1 cellular context compared by ENCODE assay signal in genomic region chr10:104650072-104650471, GRCh38.
TF ChIP-seq lines count a peak whose summit lies in the region.

No MANE protein-coding gene starts in this region.

TF ChIP-seq in HCT116, 20 proteins besides CTCF, POLR2A, EP300 and RAD21 (continued from another document):
- no peak for TF ChIP-seq ZBTB33 (IDR thresholded peaks at IDR 0.05; ENCODE audit: extremely low read depth, insufficient replicate concordance, low read length)
- TF ChIP-seq ZNF274 (IDR thresholded peaks at IDR 0.05; ENCODE audit: low read depth, low read length) = no peak
- no peak for TF ChIP-seq EZH2phosphoT487 (IDR thresholded peaks at IDR 0.05; ENCODE audit: borderline replicate concordance)
- TF ChIP-seq, protein P1, sequence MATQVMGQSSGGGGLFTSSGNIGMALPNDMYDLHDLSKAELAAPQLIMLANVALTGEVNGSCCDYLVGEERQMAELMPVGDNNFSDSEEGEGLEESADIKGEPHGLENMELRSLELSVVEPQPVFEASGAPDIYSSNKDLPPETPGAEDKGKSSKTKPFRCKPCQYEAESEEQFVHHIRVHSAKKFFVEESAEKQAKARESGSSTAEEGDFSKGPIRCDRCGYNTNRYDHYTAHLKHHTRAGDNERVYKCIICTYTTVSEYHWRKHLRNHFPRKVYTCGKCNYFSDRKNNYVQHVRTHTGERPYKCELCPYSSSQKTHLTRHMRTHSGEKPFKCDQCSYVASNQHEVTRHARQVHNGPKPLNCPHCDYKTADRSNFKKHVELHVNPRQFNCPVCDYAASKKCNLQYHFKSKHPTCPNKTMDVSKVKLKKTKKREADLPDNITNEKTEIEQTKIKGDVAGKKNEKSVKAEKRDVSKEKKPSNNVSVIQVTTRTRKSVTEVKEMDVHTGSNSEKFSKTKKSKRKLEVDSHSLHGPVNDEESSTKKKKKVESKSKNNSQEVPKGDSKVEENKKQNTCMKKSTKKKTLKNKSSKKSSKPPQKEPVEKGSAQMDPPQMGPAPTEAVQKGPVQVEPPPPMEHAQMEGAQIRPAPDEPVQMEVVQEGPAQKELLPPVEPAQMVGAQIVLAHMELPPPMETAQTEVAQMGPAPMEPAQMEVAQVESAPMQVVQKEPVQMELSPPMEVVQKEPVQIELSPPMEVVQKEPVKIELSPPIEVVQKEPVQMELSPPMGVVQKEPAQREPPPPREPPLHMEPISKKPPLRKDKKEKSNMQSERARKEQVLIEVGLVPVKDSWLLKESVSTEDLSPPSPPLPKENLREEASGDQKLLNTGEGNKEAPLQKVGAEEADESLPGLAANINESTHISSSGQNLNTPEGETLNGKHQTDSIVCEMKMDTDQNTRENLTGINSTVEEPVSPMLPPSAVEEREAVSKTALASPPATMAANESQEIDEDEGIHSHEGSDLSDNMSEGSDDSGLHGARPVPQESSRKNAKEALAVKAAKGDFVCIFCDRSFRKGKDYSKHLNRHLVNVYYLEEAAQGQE (IDR thresholded peaks at IDR 0.05; ENCODE audit: low read depth) = no peak
- TF ChIP-seq SIN3A (IDR thresholded peaks at IDR 0.05; ENCODE audit: low read depth) = no peak
- no peak for TF ChIP-seq EZH2 (IDR thresholded peaks at IDR 0.05)
- TF ChIP-seq ELF1 (IDR thresholded peaks at IDR 0.05; ENCODE audit: borderline replicate concordance, low read depth) = no peak
- TF ChIP-seq TCF7L2 (IDR thresholded peaks at IDR 0.05; ENCODE audit: borderline replicate concordance, extremely low read depth, insufficient read depth, insufficient read length) = no peak
- TF ChIP-seq ATF3 (IDR thresholded peaks at IDR 0.05) = no peak
- TF ChIP-seq ZFX (IDR thresholded peaks at IDR 0.05) = no peak
- no peak for TF ChIP-seq CBX3 (IDR thresholded peaks at IDR 0.05; ENCODE audit: low read depth)
- no peak for TF ChIP-seq EGR1 (IDR thresholded peaks at IDR 0.05; ENCODE audit: low read depth)
- no peak for TF ChIP-seq FOSL1 (IDR thresholded peaks at IDR 0.05; ENCODE audit: low read depth)
- TF ChIP-seq POLR2AphosphoS5 (IDR thresholded peaks at IDR 0.05; ENCODE audit: low read depth, low read length) = no peak
- TF ChIP-seq YY1 (IDR thresholded peaks at IDR 0.05; ENCODE audit: extremely low read depth, insufficient replicate concordance, low read depth, low read length) = no peak
- TF ChIP-seq JUND (IDR thresholded peaks at IDR 0.05) = no peak
- no peak for TF ChIP-seq SRF (IDR thresholded peaks at IDR 0.05; ENCODE audit: low read depth)
TF ChIP-seq in HCT116: peak in this region for 0.
